In the genomic region with DNA sequence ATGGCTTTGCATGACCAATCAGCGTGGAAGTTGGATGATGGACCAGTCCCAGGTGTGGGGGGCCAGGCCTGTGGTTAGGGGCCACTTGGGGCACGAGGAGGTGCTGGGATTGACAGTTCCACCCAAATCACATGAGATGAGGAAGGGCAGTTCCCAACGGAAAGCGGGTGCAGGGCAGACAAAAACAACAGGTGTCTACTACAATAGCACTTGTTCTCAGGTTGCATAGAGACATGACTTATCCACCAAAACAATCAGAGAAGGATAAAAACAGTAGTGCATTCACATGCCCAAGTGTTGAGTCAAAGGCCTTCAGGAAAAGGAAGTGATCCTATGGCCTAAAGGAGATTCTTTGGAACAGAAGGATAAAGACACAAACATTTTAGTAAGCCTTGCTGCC, we compare ENCODE assay signal across 1 cellular context.
A peak's percentile ranks its signal among the peaks of the same experiment; 100 is the strongest.
TF ChIP-seq lines count a peak whose summit lies in the region.

No MANE protein-coding gene starts in this region.

TF ChIP-seq in IMR-90, 13 proteins besides CTCF, POLR2A, EP300 and RAD21:
- TF ChIP-seq CHD1 (IDR thresholded peaks at IDR 0.05; ENCODE audit: low read depth, low read length): no peak
- TF ChIP-seq RCOR1 (IDR thresholded peaks at IDR 0.05; ENCODE audit: insufficient replicate concordance, low read length): peak; percentile 66
